Comparison of ENCODE assay signal across 12 cellular contexts in genomic region chr20:62716198-62716940, GRCh38. TPM values are rescaled to one million over a fixed set of nuclear protein-coding genes. Genes with fewer than 3 reads are reported as not detected.
DNase-seq lines count a peak whose midpoint lies in the region; ATAC-seq, FAIRE-seq and TF ChIP-seq lines count a peak whose summit lies in the region.
"Had no signal": no experiment of that assay in that cellular context is flagged by ENCODE, and none has a peak within 500 bp of the region (broad histone marks: within the 10 kb centered on the region; RNA-seq: fewer than 3 reads in every experiment).

No MANE protein-coding gene starts in this region.

- H3K9me2 ChIP-seq in OCI-LY7 (ENCODE audit: insufficient read depth, low read length), result no peaks in the 10 kb centered on the region

- BruUV-seq in OCI-LY7 (replicated peaks; lab: Mats Ljungman, UMichigan), result no TSS peak

- H3K4me1 Mint-ChIP-seq in WTC11, result no peaks in the 10 kb centered on the region
- peaks cover 18% of the 10 kb centered on the region for H3K4me1 Mint-ChIP-seq in activated naive CD8-positive, alpha-beta T cell treated with anti-CD3 and anti-CD28 coated beads, Interleukin-2, amount 50 U/mL, for 24 hours

- no peak overlapping the region for H3K4me2 ChIP-seq in OCI-LY7 (ENCODE audit: low read length)
- H3K4me2 ChIP-seq: hepatocyte had no signal

- H3K4me3 ChIP-seq in WERI-Rb-1 (ENCODE audit: low read depth, low read length) (no peak overlapping the region), OCI-LY7 (ENCODE audit: low read depth, low read length, poor library complexity, severe bottlenecking) (no peak overlapping the region)
- H3K4me3 ChIP-seq: colonic mucosa, hepatocyte had no signal

- no peaks in the 10 kb centered on the region for H4K20me1 ChIP-seq in OCI-LY7 (ENCODE audit: insufficient read depth, low read length)

- H2AFZ ChIP-seq in OCI-LY7 (ENCODE audit: low read length), result no peak overlapping the region
- H2AFZ ChIP-seq: hepatocyte had no signal

- POLR2A ChIA-PET in WTC11 (lab: Charles Lee), result no interaction called here
- POLR2A ChIA-PET in OCI-LY7 (lab: Charles Lee), result no interaction called here

- H3K27ac Mint-ChIP-seq in WTC11, result peak overlapping the region; percentile 62
- H3K27ac Mint-ChIP-seq in activated naive CD8-positive, alpha-beta T cell treated with anti-CD3 and anti-CD28 coated beads, Interleukin-2, amount 50 U/mL, for 24 hours, result peak overlapping the region; percentile 39

- H3K79me2 ChIP-seq in OCI-LY7 (ENCODE audit: insufficient read depth, low read depth, low read length), result no peaks in the 10 kb centered on the region
- H3K79me2 ChIP-seq: hepatocyte had no signal

- H3K9me3 ChIP-seq in WERI-Rb-1 (ENCODE audit: severe bottlenecking) (peaks cover 2% of the 10 kb centered on the region), OCI-LY7 (ENCODE audit: low read length) (peaks cover 8% of the 10 kb centered on the region; the same call in 1 of the 2 replicates)
- H3K9me3 ChIP-seq: colonic mucosa had no signal

- peak; percentile 75 for DNase-seq in H54 (ENCODE audit: insufficient read length, low spot score)
- no peak for DNase-seq in WTC11 (ENCODE audit: low spot score)
- DNase-seq in activated naive CD8-positive, alpha-beta T cell treated with anti-CD3 and anti-CD28 coated beads, Interleukin-2, amount 50 U/mL, for 24 hours, result peak; percentile 23
- DNase-seq in stimulated activated CD4-positive, alpha-beta T cell treated with anti-CD3 and anti-CD28 coated beads, Interleukin-1b, Interleukin-23, amount 100 ng/mL, for 48 hours, result peak; percentile 13
- DNase-seq in WERI-Rb-1, result no peak
- no peak for DNase-seq in OCI-LY7 (ENCODE audit: low spot score)
- no peak for DNase-seq in hippocampal formation (lab: John Stamatoyannopoulos, UW)
- DNase-seq: colonic mucosa, NCI-H510A treated with DMSO at 0.1 percent for 48 hours had no signal

- TF ChIP-seq CTCF in WTC11 (IDR thresholded peaks at IDR 0.05) (no peak), WERI-Rb-1 (IDR thresholded peaks at IDR 0.05; ENCODE audit: low read depth, low read length) (no peak), OCI-LY7 (conservative IDR thresholded peaks at IDR 0.05; ENCODE audit: low read length) (no peak)

- no peaks in the 10 kb centered on the region for H3K4me1 ChIP-seq in OCI-LY7 (ENCODE audit: insufficient read depth, low read length, poor library complexity, severe bottlenecking)
- H3K4me1 ChIP-seq: colonic mucosa had no signal

- no peaks in the 10 kb centered on the region for H3K27me3 ChIP-seq in WERI-Rb-1 (ENCODE audit: insufficient read depth, low read depth, severe bottlenecking)
- H3K27me3 ChIP-seq: colonic mucosa, hepatocyte had no signal

- ATAC-seq in WTC11 (no peak), GM21717 (IDR thresholded peaks at IDR 0.05; ENCODE audit: unreplicated experiment) (no peak)
- peak; percentile 77 for ATAC-seq in activated naive CD8-positive, alpha-beta T cell treated with anti-CD3 and anti-CD28 coated beads, Interleukin-2, amount 50 U/mL, for 24 hours
- ATAC-seq: HepG2 had no signal

- H3K36me3 ChIP-seq in WERI-Rb-1 (no peaks in the 10 kb centered on the region), OCI-LY7 (ENCODE audit: insufficient read depth, low read length) (no peaks in the 10 kb centered on the region)
- H3K36me3 ChIP-seq: colonic mucosa had no signal

- H3K4me3 Mint-ChIP-seq in WTC11, result no peak overlapping the region
- H3K4me3 Mint-ChIP-seq in activated naive CD8-positive, alpha-beta T cell treated with anti-CD3 and anti-CD28 coated beads, Interleukin-2, amount 50 U/mL, for 24 hours, result peak overlapping the region; percentile 34

- CTCF ChIA-PET in WTC11 (lab: Charles Lee) (interaction anchor here (1.1 to 1.2 kb wide), 2 partner anchors 9 to 13 kb away, joined by 3 to 5 read pairs; no protein-coding TSS in a partner anchor), OCI-LY7 (lab: Charles Lee; ENCODE audit: unreplicated experiment) (no interaction called here)

- H3K9me3 Mint-ChIP-seq in WTC11, result peaks cover 16% of the 10 kb centered on the region
- H3K9me3 Mint-ChIP-seq in activated naive CD8-positive, alpha-beta T cell treated with anti-CD3 and anti-CD28 coated beads, Interleukin-2, amount 50 U/mL, for 24 hours, result peaks cover 10% of the 10 kb centered on the region

- peaks cover 12% of the 10 kb centered on the region for H3K27me3 Mint-ChIP-seq in WTC11 (ENCODE audit: low read depth)
- peaks cover 8% of the 10 kb centered on the region for H3K27me3 Mint-ChIP-seq in activated naive CD8-positive, alpha-beta T cell treated with anti-CD3 and anti-CD28 coated beads, Interleukin-2, amount 50 U/mL, for 24 hours

- H3K27ac ChIP-seq in WERI-Rb-1, result no peak overlapping the region
- no peak overlapping the region for H3K27ac ChIP-seq in OCI-LY7 (ENCODE audit: low read depth, low read length, poor library complexity, severe bottlenecking)
- H3K27ac ChIP-seq: colonic mucosa, hepatocyte had no signal

- peaks cover 7% of the 10 kb centered on the region for H3K36me3 Mint-ChIP-seq in WTC11
- peaks cover 1% of the 10 kb centered on the region for H3K36me3 Mint-ChIP-seq in activated naive CD8-positive, alpha-beta T cell treated with anti-CD3 and anti-CD28 coated beads, Interleukin-2, amount 50 U/mL, for 24 hours (ENCODE audit: low read depth)

- intact Hi-C loops in OCI-LY7 (cut with micrococcal nuclease; ENCODE audit: unreplicated experiment), result no loop called here

- TF ChIP-seq POLR2A in H54 (IDR thresholded peaks at IDR 0.05; ENCODE audit: low read depth, low read length), result no peak

- no peak for FAIRE-seq in H54 (lab: Jason Lieb, UNC)
- FAIRE-seq: HepG2 had no signal

TF ChIP-seq in WTC11, 78 proteins besides CTCF, POLR2A, EP300 and RAD21 (continues in another document):
- TF ChIP-seq, protein P1, sequence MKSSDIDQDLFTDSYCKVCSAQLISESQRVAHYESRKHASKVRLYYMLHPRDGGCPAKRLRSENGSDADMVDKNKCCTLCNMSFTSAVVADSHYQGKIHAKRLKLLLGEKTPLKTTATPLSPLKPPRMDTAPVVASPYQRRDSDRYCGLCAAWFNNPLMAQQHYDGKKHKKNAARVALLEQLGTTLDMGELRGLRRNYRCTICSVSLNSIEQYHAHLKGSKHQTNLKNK (CRISPR knock-in tag; IDR thresholded peaks at IDR 0.05), result no peak
- TF ChIP-seq PRRX2 (CRISPR knock-in tag; IDR thresholded peaks at IDR 0.05) (no peak), SMAD4 (CRISPR knock-in tag; IDR thresholded peaks at IDR 0.05) (no peak), GTF2I (CRISPR knock-in tag; conservative IDR thresholded peaks at IDR 0.05) (no peak), TEAD4 (CRISPR knock-in tag; IDR thresholded peaks at IDR 0.05) (no peak), ZNF263 (CRISPR knock-in tag; IDR thresholded peaks at IDR 0.05; ENCODE audit: low read depth) (no peak), SOX15 (CRISPR knock-in tag; IDR thresholded peaks at IDR 0.05) (no peak), CREB1 (CRISPR knock-in tag; IDR thresholded peaks at IDR 0.05) (no peak), ZNF671 (CRISPR knock-in tag; IDR thresholded peaks at IDR 0.05) (no peak), SMAD3 (CRISPR knock-in tag; IDR thresholded peaks at IDR 0.05; ENCODE audit: borderline replicate concordance) (no peak)
- TF ChIP-seq, protein P2, sequence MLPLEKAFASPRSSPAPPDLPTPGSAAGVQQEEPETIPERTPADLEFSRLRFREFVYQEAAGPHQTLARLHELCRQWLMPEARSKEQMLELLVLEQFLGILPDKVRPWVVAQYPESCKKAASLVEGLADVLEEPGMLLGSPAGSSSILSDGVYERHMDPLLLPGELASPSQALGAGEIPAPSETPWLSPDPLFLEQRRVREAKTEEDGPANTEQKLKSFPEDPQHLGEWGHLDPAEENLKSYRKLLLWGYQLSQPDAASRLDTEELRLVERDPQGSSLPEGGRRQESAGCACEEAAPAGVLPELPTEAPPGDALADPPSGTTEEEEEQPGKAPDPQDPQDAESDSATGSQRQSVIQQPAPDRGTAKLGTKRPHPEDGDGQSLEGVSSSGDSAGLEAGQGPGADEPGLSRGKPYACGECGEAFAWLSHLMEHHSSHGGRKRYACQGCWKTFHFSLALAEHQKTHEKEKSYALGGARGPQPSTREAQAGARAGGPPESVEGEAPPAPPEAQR (CRISPR knock-in tag; IDR thresholded peaks at IDR 0.05), result no peak
- TF ChIP-seq, protein P3, sequence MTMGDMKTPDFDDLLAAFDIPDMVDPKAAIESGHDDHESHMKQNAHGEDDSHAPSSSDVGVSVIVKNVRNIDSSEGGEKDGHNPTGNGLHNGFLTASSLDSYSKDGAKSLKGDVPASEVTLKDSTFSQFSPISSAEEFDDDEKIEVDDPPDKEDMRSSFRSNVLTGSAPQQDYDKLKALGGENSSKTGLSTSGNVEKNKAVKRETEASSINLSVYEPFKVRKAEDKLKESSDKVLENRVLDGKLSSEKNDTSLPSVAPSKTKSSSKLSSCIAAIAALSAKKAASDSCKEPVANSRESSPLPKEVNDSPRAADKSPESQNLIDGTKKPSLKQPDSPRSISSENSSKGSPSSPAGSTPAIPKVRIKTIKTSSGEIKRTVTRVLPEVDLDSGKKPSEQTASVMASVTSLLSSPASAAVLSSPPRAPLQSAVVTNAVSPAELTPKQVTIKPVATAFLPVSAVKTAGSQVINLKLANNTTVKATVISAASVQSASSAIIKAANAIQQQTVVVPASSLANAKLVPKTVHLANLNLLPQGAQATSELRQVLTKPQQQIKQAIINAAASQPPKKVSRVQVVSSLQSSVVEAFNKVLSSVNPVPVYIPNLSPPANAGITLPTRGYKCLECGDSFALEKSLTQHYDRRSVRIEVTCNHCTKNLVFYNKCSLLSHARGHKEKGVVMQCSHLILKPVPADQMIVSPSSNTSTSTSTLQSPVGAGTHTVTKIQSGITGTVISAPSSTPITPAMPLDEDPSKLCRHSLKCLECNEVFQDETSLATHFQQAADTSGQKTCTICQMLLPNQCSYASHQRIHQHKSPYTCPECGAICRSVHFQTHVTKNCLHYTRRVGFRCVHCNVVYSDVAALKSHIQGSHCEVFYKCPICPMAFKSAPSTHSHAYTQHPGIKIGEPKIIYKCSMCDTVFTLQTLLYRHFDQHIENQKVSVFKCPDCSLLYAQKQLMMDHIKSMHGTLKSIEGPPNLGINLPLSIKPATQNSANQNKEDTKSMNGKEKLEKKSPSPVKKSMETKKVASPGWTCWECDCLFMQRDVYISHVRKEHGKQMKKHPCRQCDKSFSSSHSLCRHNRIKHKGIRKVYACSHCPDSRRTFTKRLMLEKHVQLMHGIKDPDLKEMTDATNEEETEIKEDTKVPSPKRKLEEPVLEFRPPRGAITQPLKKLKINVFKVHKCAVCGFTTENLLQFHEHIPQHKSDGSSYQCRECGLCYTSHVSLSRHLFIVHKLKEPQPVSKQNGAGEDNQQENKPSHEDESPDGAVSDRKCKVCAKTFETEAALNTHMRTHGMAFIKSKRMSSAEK (CRISPR knock-in tag; IDR thresholded peaks at IDR 0.05; ENCODE audit: borderline replicate concordance), result no peak

RNA-seq across cellular contexts. Expression of gene NTSR1, which starts 7.7 kb away (rescaled TPM):
- total RNA-seq in WTC11 (2021), result 0.57 to 0.85 TPM (median 0.63 TPM) in 3 replicates
- total RNA-seq in OCI-LY7 (2014; rRNA removed; shearing (Covaris generic)), result not detected in 2 replicates
- total RNA-seq in OCI-LY7 (2022), result not detected in 2 replicates

Comparison
In these comparisons a context has a peak if more than half of its experiments do, and no peak if none do; other contexts are left out.
1. DNase-seq: peak in H54 (single experiment), activated naive CD8-positive, alpha-beta T cell treated with anti-CD3 and anti-CD28 coated beads, Interleukin-2, amount 50 U/mL, for 24 hours (single experiment) and stimulated activated CD4-positive, alpha-beta T cell treated with anti-CD3 and anti-CD28 coated beads, Interleukin-1b, Interleukin-23, amount 100 ng/mL, for 48 hours (single experiment); none in WTC11 (single experiment), WERI-Rb-1 (single experiment), OCI-LY7 (single experiment) and hippocampal formation (0 of 2).